ENCODE assay signal across 8 cellular contexts in the genomic region with DNA sequence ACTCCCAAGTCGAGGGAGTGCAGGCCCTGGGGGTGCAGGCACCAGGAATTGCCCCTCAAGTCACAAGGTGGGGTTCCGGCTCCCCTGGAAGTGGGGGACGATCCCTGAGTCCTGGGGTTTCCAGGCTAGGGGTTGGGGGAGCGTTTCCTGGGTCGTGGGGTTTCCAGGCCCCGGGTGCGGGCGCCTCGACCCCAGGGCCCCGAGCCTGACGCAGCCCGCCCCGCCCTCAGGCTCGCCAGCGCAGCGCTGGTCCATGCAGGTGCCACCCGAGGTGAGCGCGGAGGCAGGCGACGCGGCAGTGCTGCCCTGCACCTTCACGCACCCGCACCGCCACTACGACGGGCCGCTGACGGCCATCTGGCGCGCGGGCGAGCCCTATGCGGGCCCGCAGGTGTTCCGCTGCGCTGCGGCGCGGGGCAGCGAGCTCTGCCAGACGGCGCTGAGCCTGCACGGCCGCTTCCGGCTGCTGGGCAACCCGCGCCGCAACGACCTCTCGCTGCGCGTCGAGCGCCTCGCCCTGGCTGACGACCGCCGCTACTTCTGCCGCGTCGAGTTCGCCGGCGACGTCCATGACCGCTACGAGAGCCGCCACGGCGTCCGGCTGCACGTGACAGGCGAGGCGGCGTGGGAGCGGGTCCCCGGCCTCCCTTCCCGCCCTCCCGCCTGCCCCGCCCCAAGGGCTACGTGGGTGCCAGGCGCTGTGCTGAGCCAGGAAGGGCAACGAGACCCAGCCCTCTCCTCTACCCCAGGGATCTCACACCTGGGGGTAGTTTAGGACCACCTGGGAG. TPM values are rescaled to one million over a fixed set of nuclear protein-coding genes. Genes with fewer than 3 reads are reported as not detected.
DNase-seq lines count a peak whose midpoint lies in the region; ATAC-seq and TF ChIP-seq lines count a peak whose summit lies in the region.

No MANE protein-coding gene starts in this region.

- H3K27me3 ChIP-seq in H7 (ENCODE audit: control insufficient read depth, insufficient read depth, low read length) = peaks cover 25% of the 10 kb centered on the region
- H3K27me3 ChIP-seq in esophagus (ENCODE audit: control insufficient read depth in 1 of 2, insufficient read depth in 2 of 2, low read length in 2 of 2) = peaks cover 19 to 21% of the 10 kb centered on the region in 2 donors
- peaks cover 49% of the 10 kb centered on the region for H3K27me3 ChIP-seq in neural progenitor cell

- ATAC-seq in GM18520 (IDR thresholded peaks at IDR 0.05; ENCODE audit: unreplicated experiment) = no peak

- H3K79me2 ChIP-seq in neural progenitor cell (ENCODE audit: low read depth) = no peaks in the 10 kb centered on the region

- no peaks in the 10 kb centered on the region for H3K36me3 Mint-ChIP-seq in activated CD4-positive, alpha-beta T cell treated with anti-CD3 and anti-CD28 coated beads, Interleukin-2, amount 10 ng/mL, durations not matched to agents 24 days and 14 days (ENCODE audit: low read depth)
- no peaks in the 10 kb centered on the region for H3K36me3 Mint-ChIP-seq in neural progenitor cell

- no peak overlapping the region for H3K9ac ChIP-seq in neural progenitor cell

- no peak overlapping the region for H3K4me3 Mint-ChIP-seq in activated CD4-positive, alpha-beta T cell treated with anti-CD3 and anti-CD28 coated beads, Interleukin-2, amount 10 ng/mL, durations not matched to agents 24 days and 14 days
- peak overlapping the region; percentile 75 for H3K4me3 Mint-ChIP-seq in neural progenitor cell

- H3K4me3 ChIP-seq in H7 (ENCODE audit: insufficient read depth, low read depth, low read length) = peak overlapping the region; percentile 47
- peak overlapping the region; percentile 14 to 28 for H3K4me3 ChIP-seq in esophagus (ENCODE audit: low read depth in 1 of 2, low read length in 2 of 2)
- H3K4me3 ChIP-seq in neural progenitor cell = peak overlapping the region; percentile 42

- H3K36me3 ChIP-seq in H7 (replicated peaks; ENCODE audit: control insufficient read depth, insufficient read depth, low read length) (no peaks in the 10 kb centered on the region), esophagus (ENCODE audit: control insufficient read depth in 2 of 2, insufficient read depth in 2 of 2, low read length in 1 of 2) (no peaks in the 10 kb centered on the region), neural progenitor cell (no peaks in the 10 kb centered on the region)

- H3K27ac ChIP-seq in esophagus (ENCODE audit: low read depth in 2 of 2, low read length in 1 of 2) (no peak overlapping the region), neural progenitor cell (no peak overlapping the region)

- peaks cover 15% of the 10 kb centered on the region for H4K20me1 ChIP-seq in neural progenitor cell (ENCODE audit: low read depth)

- H3K4me1 ChIP-seq in esophagus (ENCODE audit: control insufficient read depth in 2 of 2, insufficient read depth in 2 of 2, low read length in 1 of 2) (peaks cover 2 to 8% of the 10 kb centered on the region in 2 donors), neural progenitor cell (peaks cover 21% of the 10 kb centered on the region)

- peak overlapping the region; percentile 82 for H3K4me2 ChIP-seq in neural progenitor cell

- intact Hi-C loops in activated CD4-positive, alpha-beta T cell treated with anti-CD3 and anti-CD28 coated beads, Interleukin-2, amount 10 ng/mL, durations not matched to agents 24 days and 14 days (cut with micrococcal nuclease) = loop anchor here (5.0 kb wide), 1 partner anchor 115 kb away; a partner anchor contains a TSS

- peaks cover 9% of the 10 kb centered on the region for H3F3A ChIP-seq in neural progenitor cell (ENCODE audit: low read depth)

- peak; percentile 41 for TF ChIP-seq CTCF in neural progenitor cell (IDR thresholded peaks at IDR 0.05)

- H3K9me3 ChIP-seq in esophagus (ENCODE audit: control insufficient read depth in 2 of 2, insufficient read depth in 1 of 2, low read depth in 1 of 2, low read length in 1 of 2) (no peaks in the 10 kb centered on the region), neural progenitor cell (ENCODE audit: low read depth) (no peaks in the 10 kb centered on the region)

- peak overlapping the region; percentile 36 for H2AFZ ChIP-seq in neural progenitor cell (replicated peaks)

- H3K9me3 Mint-ChIP-seq in activated CD4-positive, alpha-beta T cell treated with anti-CD3 and anti-CD28 coated beads, Interleukin-2, amount 10 ng/mL, durations not matched to agents 24 days and 14 days = no peaks in the 10 kb centered on the region
- no peaks in the 10 kb centered on the region for H3K9me3 Mint-ChIP-seq in neural progenitor cell

- H3K4me1 Mint-ChIP-seq in activated CD4-positive, alpha-beta T cell treated with anti-CD3 and anti-CD28 coated beads, Interleukin-2, amount 10 ng/mL, durations not matched to agents 24 days and 14 days = peaks cover 5% of the 10 kb centered on the region
- peaks cover 28% of the 10 kb centered on the region for H3K4me1 Mint-ChIP-seq in neural progenitor cell

- DNase-seq in AG20443 (ENCODE audit: low spot score) = peak; percentile 73
- peak; percentile 84 for DNase-seq in H7
- DNase-seq in activated CD4-positive, alpha-beta T cell treated with anti-CD3 and anti-CD28 coated beads, Interleukin-2, amount 10 ng/mL, durations not matched to agents 24 days and 14 days = peak; percentile 80
- DNase-seq in neural progenitor cell (ENCODE audit: low spot score) = peak; percentile 88
- no peak for DNase-seq in anterior cingulate cortex (lab: John Stamatoyannopoulos, UW)
- no peak for DNase-seq in Ammon's horn (ENCODE audit: low spot score)

- H3K27me3 Mint-ChIP-seq in activated CD4-positive, alpha-beta T cell treated with anti-CD3 and anti-CD28 coated beads, Interleukin-2, amount 10 ng/mL, durations not matched to agents 24 days and 14 days = peaks cover 67% of the 10 kb centered on the region
- H3K27me3 Mint-ChIP-seq in neural progenitor cell (ENCODE audit: insufficient read depth, low read depth) = peaks cover 31% of the 10 kb centered on the region

- WGBS in esophagus, 2 donors = 8% methylated on average over 53 to 84 of the region's 84 CpGs

- no peak overlapping the region for H3K27ac Mint-ChIP-seq in activated CD4-positive, alpha-beta T cell treated with anti-CD3 and anti-CD28 coated beads, Interleukin-2, amount 10 ng/mL, durations not matched to agents 24 days and 14 days
- H3K27ac Mint-ChIP-seq in neural progenitor cell = no peak overlapping the region

RNA-seq across cellular contexts. Expression of a gene that starts 12.0 kb away (rescaled TPM):
- total RNA-seq in H7 (2014; rRNA removed; shearing (Covaris generic)) = not detected in 2 replicates
- not detected in 2 replicates for total RNA-seq in activated CD4-positive, alpha-beta T cell treated with anti-CD3 and anti-CD28 coated beads, Interleukin-2, amount 10 ng/mL, durations not matched to agents 24 days and 14 days
- under 1 TPM in 1 of 2 donors, not detected in 1; 0.02 TPM for polyA plus RNA-seq in esophagus
- total RNA-seq in neural progenitor cell (ENCODE audit: low replicate concordance) = not detected in 2 replicates

Comparison
In these comparisons a context has a peak if more than half of its experiments do, and no peak if none do; other contexts are left out.
1. DNase-seq: peak in AG20443 (single experiment), H7 (single experiment), activated CD4-positive, alpha-beta T cell treated with anti-CD3 and anti-CD28 coated beads, Interleukin-2, amount 10 ng/mL, durations not matched to agents 24 days and 14 days (single experiment) and neural progenitor cell (single experiment); none in anterior cingulate cortex (0 of 58) and Ammon's horn (single experiment).
2. Peak in every context shown above with its lines, with median percentiles within 50 percentile points of each other: H3K4me3 ChIP-seq.